ENCODE assay signal across 23 cellular contexts in genomic region chr2:2263196-2263829, GRCh38.
"Had no signal": no experiment of that assay in that cellular context is flagged by ENCODE, and none has a peak within 500 bp of the region (broad histone marks: within the 10 kb centered on the region; RNA-seq: fewer than 3 reads in every experiment).

No MANE protein-coding gene starts in this region.

- H3K27ac ChIP-seq: dorsolateral prefrontal cortex, gastrocnemius medialis, neutrophil, parathyroid adenoma, right lobe of liver, suprapubic skin, transverse colon, upper lobe of right lung, uterus had no signal

- H3K36me3 ChIP-seq: gastrocnemius medialis, neutrophil, right lobe of liver, suprapubic skin, transverse colon, upper lobe of right lung, uterus had no signal

- H3K4me1 Mint-ChIP-seq: naive thymus-derived CD8-positive, alpha-beta T cell; stimulated activated naive CD8-positive, alpha-beta T cell treated with anti-CD3 and anti-CD28 coated beads, Interleukin-15, amount 100 ng/mL, for 72 hours had no signal

- FAIRE-seq: colon, kidney, small intestine had no signal

- H3K4me3 Mint-ChIP-seq: naive thymus-derived CD8-positive, alpha-beta T cell; stimulated activated naive CD8-positive, alpha-beta T cell treated with anti-CD3 and anti-CD28 coated beads, Interleukin-15, amount 100 ng/mL, for 72 hours had no signal

- DNase-seq: dorsolateral prefrontal cortex; effector CD4-positive, alpha-beta T cell; foreskin fibroblast; gastrocnemius medialis; head of caudate nucleus; kidney; mammary epithelial cell; naive thymus-derived CD8-positive, alpha-beta T cell; right lobe of liver; small intestine; stimulated activated CD4-positive, alpha-beta T cell treated with anti-CD3 and anti-CD28 coated beads, Interleukin-15, amount 100 ng/mL, for 24 hours; stimulated activated CD4-positive, alpha-beta T cell treated with anti-CD3 and anti-CD28 coated beads, Interleukin-4, amount 100 ng/mL, for 1 hour; stimulated activated CD8-positive, alpha-beta memory T cell treated with anti-CD3 and anti-CD28 coated beads, Interleukin-4, amount 100 ng/mL, for 48 hours; stimulated activated naive CD4-positive, alpha-beta T cell; stimulated activated naive CD8-positive, alpha-beta T cell treated with anti-CD3 and anti-CD28 coated beads, Interleukin-15, amount 100 ng/mL, for 72 hours; transverse colon; upper lobe of right lung; uterus had no signal

- H3K27ac Mint-ChIP-seq: naive thymus-derived CD8-positive, alpha-beta T cell; progenitor cell of endocrine pancreas had no signal

- H3K4me3 ChIP-seq: dorsolateral prefrontal cortex, gastrocnemius medialis, right lobe of liver, suprapubic skin, transverse colon, upper lobe of right lung, uterus had no signal

- H3K9me3 Mint-ChIP-seq: stimulated activated naive CD8-positive, alpha-beta T cell treated with anti-CD3 and anti-CD28 coated beads, Interleukin-15, amount 100 ng/mL, for 72 hours had no signal

- H3K9me3 ChIP-seq: gastrocnemius medialis, neutrophil, right lobe of liver, suprapubic skin, transverse colon, upper lobe of right lung, uterus had no signal

- H3K4me1 ChIP-seq: gastrocnemius medialis, parathyroid adenoma, right lobe of liver, suprapubic skin, transverse colon, upper lobe of right lung, uterus had no signal

- H3K27me3 ChIP-seq: dorsolateral prefrontal cortex, gastrocnemius medialis, neutrophil, right lobe of liver, suprapubic skin, transverse colon, upper lobe of right lung, uterus had no signal
